ENCODE assay signal across 8 cellular contexts in the genomic region with DNA sequence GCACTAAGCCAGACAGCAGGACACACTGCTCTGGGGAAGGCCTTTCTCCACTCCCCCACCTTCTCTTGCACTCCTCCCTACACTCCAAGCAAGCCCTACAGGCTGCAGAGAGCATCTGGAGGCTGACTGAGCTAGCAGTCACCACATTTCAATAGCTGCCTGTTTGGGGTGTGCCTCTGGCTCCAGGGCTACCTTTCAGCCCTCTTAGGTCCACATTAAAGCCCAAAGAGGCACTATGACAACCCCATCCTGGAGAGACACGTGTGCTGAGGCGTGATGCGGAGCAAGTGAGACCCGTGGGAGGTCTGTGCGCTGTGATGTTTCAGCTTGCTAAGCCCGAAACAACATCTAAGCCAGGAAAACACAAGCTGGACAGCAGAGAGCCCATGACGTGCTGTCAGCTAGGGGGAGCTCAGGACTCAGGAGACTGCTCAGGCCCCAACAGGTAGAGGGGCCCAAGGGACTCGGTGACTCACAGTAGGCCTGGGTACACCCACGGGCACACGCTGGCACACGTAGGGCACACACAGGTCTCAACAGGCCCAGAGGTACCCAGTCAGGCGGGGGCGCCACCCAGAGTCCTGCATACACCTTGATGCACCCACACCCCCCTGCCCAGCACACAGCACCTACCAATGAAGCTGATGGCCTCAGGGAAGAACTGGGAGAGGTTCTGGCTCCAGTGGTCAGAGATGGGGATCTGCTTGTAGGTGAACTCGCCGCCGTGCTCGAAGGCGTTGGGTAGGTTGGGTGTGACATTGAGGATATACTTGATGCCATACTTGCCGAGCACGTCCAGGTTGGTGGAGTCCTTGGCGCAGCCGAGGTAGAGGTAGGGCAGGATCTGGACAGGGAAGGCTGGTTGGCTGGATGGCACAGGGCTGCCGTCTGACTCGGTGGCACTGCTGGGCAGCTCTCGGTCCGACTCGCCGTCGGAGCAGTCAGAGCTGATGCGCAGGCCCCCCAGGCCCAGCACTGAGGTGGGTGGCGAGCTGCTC. TPM values are rescaled to one million over a fixed set of nuclear protein-coding genes. Genes with fewer than 3 reads are reported as not detected.
DNase-seq lines count a peak whose midpoint lies in the region; ATAC-seq and TF ChIP-seq lines count a peak whose summit lies in the region.

No MANE protein-coding gene starts in this region.

- H3K36me3 ChIP-seq in HAP-1 (replicated peaks) (peaks cover 60% of the 10 kb centered on the region), duodenal mucosa (ENCODE audit: control insufficient read depth in 1 of 2, insufficient read depth in 2 of 2, low read length in 2 of 2) (peaks cover 31 to 47% of the 10 kb centered on the region in 2 donors), thymus (ENCODE audit: control insufficient read depth, insufficient read depth) (peaks cover 32% of the 10 kb centered on the region)

- DNase-seq in HAP-1 (ENCODE audit: low spot score in 2 of 2) (no peak), activated B cell treated with CpG ODN at 0.5 μM for 24 hours (peak; percentile 39), mesenteric fat pad (ENCODE audit: low spot score) (no peak)
- no peak for DNase-seq in natural killer cell treated with Interleukin-12 subunit alpha and Interleukin-12 subunit beta and Interleukin-15 and Interleukin-18, amount 100 ng/mL, for 72 hours (ENCODE audit: low spot score)

- no peaks in the 10 kb centered on the region for H3K9me3 ChIP-seq in HAP-1
- no peaks in the 10 kb centered on the region for H3K9me3 ChIP-seq in duodenal mucosa (ENCODE audit: control insufficient read depth in 1 of 2, low read length in 2 of 2)
- no peaks in the 10 kb centered on the region for H3K9me3 ChIP-seq in thymus (ENCODE audit: control insufficient read depth)

- peak overlapping the region; percentile 42 to 57 for H3K9ac ChIP-seq in duodenal mucosa (ENCODE audit: low read depth in 1 of 2, low read length in 2 of 2)

- peak overlapping the region; percentile 48 for H3K4me3 Mint-ChIP-seq in activated B cell treated with CpG ODN at 0.5 μM for 24 hours
- H3K4me3 Mint-ChIP-seq in natural killer cell treated with Interleukin-12 subunit alpha and Interleukin-12 subunit beta and Interleukin-15 and Interleukin-18, amount 100 ng/mL, for 72 hours = peak overlapping the region; percentile 87

- H3K4me1 ChIP-seq in HAP-1 = peaks cover 12% of the 10 kb centered on the region
- H3K4me1 ChIP-seq in duodenal mucosa (ENCODE audit: control insufficient read depth in 1 of 2, insufficient read depth in 2 of 2, low read length in 2 of 2) = peaks cover 44 to 50% of the 10 kb centered on the region in 2 donors
- H3K4me1 ChIP-seq in thymus (ENCODE audit: control insufficient read depth, insufficient read depth, low read length) = peaks cover 27% of the 10 kb centered on the region

- POLR2A ChIA-PET in activated B cell treated with CpG ODN at 0.5 μM for 24 hours (lab: Charles Lee) = interaction anchor here (0.6 to 2.4 kb wide), 3 partner anchors 58 to 211 kb away, joined by 3 to 6 read pairs (median 5); a partner anchor contains a TSS

- 93% methylated on average over 31 of the region's 31 CpGs for WGBS in thymus

- peak overlapping the region; percentile 84 for H3K27ac Mint-ChIP-seq in activated B cell treated with CpG ODN at 0.5 μM for 24 hours
- H3K27ac Mint-ChIP-seq in natural killer cell treated with Interleukin-12 subunit alpha and Interleukin-12 subunit beta and Interleukin-15 and Interleukin-18, amount 100 ng/mL, for 72 hours = peak overlapping the region; percentile 95 to 99

- peaks cover 21% of the 10 kb centered on the region for H3K36me3 Mint-ChIP-seq in activated B cell treated with CpG ODN at 0.5 μM for 24 hours (ENCODE audit: low read depth)
- H3K36me3 Mint-ChIP-seq in natural killer cell treated with Interleukin-12 subunit alpha and Interleukin-12 subunit beta and Interleukin-15 and Interleukin-18, amount 100 ng/mL, for 72 hours = no peaks in the 10 kb centered on the region

- no peaks in the 10 kb centered on the region for H3K9me3 Mint-ChIP-seq in activated B cell treated with CpG ODN at 0.5 μM for 24 hours
- no peaks in the 10 kb centered on the region for H3K9me3 Mint-ChIP-seq in natural killer cell treated with Interleukin-12 subunit alpha and Interleukin-12 subunit beta and Interleukin-15 and Interleukin-18, amount 100 ng/mL, for 72 hours

- intact Hi-C loops in activated B cell treated with CpG ODN at 0.5 μM for 24 hours (cut with micrococcal nuclease) = loop anchor here (1.0 to 10.0 kb wide), 3 partner anchors 91 to 1699 kb away; a partner anchor contains a TSS

- ATAC-seq in activated B cell treated with CpG ODN at 0.5 μM for 24 hours (ENCODE audit: low read depth) (peak; percentile 15), HG03159 (IDR thresholded peaks at IDR 0.05; ENCODE audit: unreplicated experiment) (no peak), HG02642 (IDR thresholded peaks at IDR 0.05; ENCODE audit: poor library complexity, unreplicated experiment) (no peak)
- no peak for ATAC-seq in natural killer cell treated with Interleukin-12 subunit alpha and Interleukin-12 subunit beta and Interleukin-15 and Interleukin-18, amount 100 ng/mL, for 72 hours

- in situ Hi-C loops in HAP-1 (cut with MboI; ENCODE audit: low sequenced_read_pairs) = no loop called here

- H3K27me3 Mint-ChIP-seq in activated B cell treated with CpG ODN at 0.5 μM for 24 hours = no peaks in the 10 kb centered on the region
- H3K27me3 Mint-ChIP-seq in natural killer cell treated with Interleukin-12 subunit alpha and Interleukin-12 subunit beta and Interleukin-15 and Interleukin-18, amount 100 ng/mL, for 72 hours = no peaks in the 10 kb centered on the region

- CTCF ChIA-PET in activated B cell treated with CpG ODN at 0.5 μM for 24 hours (lab: Charles Lee) = interaction anchor here (0.7 to 3.5 kb wide), 7 partner anchors 8 to 285 kb away, joined by 3 to 28 read pairs (median 5); no protein-coding TSS in a partner anchor

- peak overlapping the region; percentile 74 for H3K4me3 ChIP-seq in HAP-1
- peak overlapping the region; percentile 69 to 83 for H3K4me3 ChIP-seq in duodenal mucosa (ENCODE audit: low read depth in 1 of 2, low read length in 2 of 2)
- peak overlapping the region; percentile 10 for H3K4me3 ChIP-seq in thymus (ENCODE audit: low read length)

- H3K27ac ChIP-seq in duodenal mucosa (ENCODE audit: low read depth, low read length) (peak overlapping the region; percentile 79), thymus (ENCODE audit: low read depth) (peak overlapping the region; percentile 84)

- no peak for TF ChIP-seq CTCF in activated B cell treated with CpG ODN at 0.5 μM for 24 hours (IDR thresholded peaks at IDR 0.05)

- H3K27me3 ChIP-seq in HAP-1 (ENCODE audit: low read depth) (no peaks in the 10 kb centered on the region), duodenal mucosa (ENCODE audit: control insufficient read depth in 1 of 2, insufficient read depth in 2 of 2, low read length in 2 of 2) (no peaks in the 10 kb centered on the region), thymus (ENCODE audit: control insufficient read depth, insufficient read depth) (no peaks in the 10 kb centered on the region)

- peaks cover 47% of the 10 kb centered on the region for H3K4me1 Mint-ChIP-seq in activated B cell treated with CpG ODN at 0.5 μM for 24 hours
- H3K4me1 Mint-ChIP-seq in natural killer cell treated with Interleukin-12 subunit alpha and Interleukin-12 subunit beta and Interleukin-15 and Interleukin-18, amount 100 ng/mL, for 72 hours (ENCODE audit: low read depth in 2 of 2) = peaks cover 29 to 46% of the 10 kb centered on the region in 2 donors

RNA-seq across cellular contexts. Expression of a gene that starts 2.8 kb away (rescaled TPM):
- total RNA-seq in activated B cell treated with CpG ODN at 0.5 μM for 24 hours (3.7 and 4.3 TPM in 2 replicates), mesenteric fat pad (17.2 TPM)
- total RNA-seq in natural killer cell treated with Interleukin-12 subunit alpha and Interleukin-12 subunit beta and Interleukin-15 and Interleukin-18, amount 100 ng/mL, for 72 hours = 10 to 100 TPM; 19.4 to 31.0 TPM
- polyA plus RNA-seq in thymus = 6.3 TPM

RNA-seq across cellular contexts. Expression of a gene that starts 57.9 kb away (rescaled TPM):
- total RNA-seq in activated B cell treated with CpG ODN at 0.5 μM for 24 hours (1,884 and 2,140 TPM in 2 replicates), mesenteric fat pad (948 TPM)
- 100 to 1,000 TPM; 598 to 910 TPM for total RNA-seq in natural killer cell treated with Interleukin-12 subunit alpha and Interleukin-12 subunit beta and Interleukin-15 and Interleukin-18, amount 100 ng/mL, for 72 hours
- 1,964 TPM for polyA plus RNA-seq in thymus

Comparison
In these comparisons a context has a peak if more than half of its experiments do, and no peak if none do; other contexts are left out.
1. H3K4me3 ChIP-seq: peak in every context shown above with its lines; median percentile 76 in duodenal mucosa; 74 in HAP-1; 10 in thymus.